8 cellular contexts compared by ENCODE assay signal in genomic region chr1:46301406-46302090, GRCh38. TPM values are rescaled to one million over a fixed set of nuclear protein-coding genes. Genes with fewer than 3 reads are reported as not detected.
A peak's percentile ranks its signal among the peaks of the same experiment; 100 is the strongest.
DNase-seq lines count a peak whose midpoint lies in the region; ATAC-seq, FAIRE-seq and TF ChIP-seq lines count a peak whose summit lies in the region.

No MANE protein-coding gene starts in this region.

- DNase-seq in CD4-positive, alpha-beta memory T cell: peak in 2 of 5 donors; percentile 27 to 44
- DNase-seq in HFF-Myc (ENCODE audit: extremely low read depth, low read depth) (no peak), T-helper 2 cell (peak in 3 of 5 experiments; percentile 2 to 64 (median 7)), endothelial cell of umbilical vein (ENCODE audit: low read depth, low spot score) (no peak), mucosa of descending colon (peak in 1 of 3 donors; percentile 68), thoracic aorta (ENCODE audit: low spot score) (no peak), midbrain (lab: John Stamatoyannopoulos, UW) (no peak)

- dilution Hi-C loops in endothelial cell of umbilical vein (cut with MboI; ENCODE audit: extremely low pct_ligation_motif_present, low sequenced_read_pairs): no loop called here

- H3K4me3 Mint-ChIP-seq in CD4-positive, alpha-beta memory T cell: peak overlapping the region; percentile 96 to 100 (median 98)

- H3K4me1 Mint-ChIP-seq in CD4-positive, alpha-beta memory T cell: peaks cover 19 to 47% (median 32%) of the 10 kb centered on the region in 4 donors

- no peak for TF ChIP-seq CTCF in HFF-Myc (IDR thresholded peaks at IDR 0.05; ENCODE audit: low read depth, low read length, missing control alignments)
- TF ChIP-seq CTCF in endothelial cell of umbilical vein (IDR thresholded peaks at IDR 0.05; ENCODE audit: extremely low read depth in 1 of 2, insufficient read depth in 1 of 2, low read depth in 1 of 2, low read length in 2 of 2): no peak
- no peak for TF ChIP-seq CTCF in mucosa of descending colon (IDR thresholded peaks at IDR 0.05)
- TF ChIP-seq CTCF in thoracic aorta (IDR thresholded peaks at IDR 0.05): no peak

- POLR2A ChIA-PET in CD4-positive, alpha-beta memory T cell (lab: Charles Lee; ENCODE audit: partially characterized antibody): no interaction called here
- POLR2A ChIA-PET in endothelial cell of umbilical vein (lab: Charles Lee): no interaction called here

- H3K9ac ChIP-seq in endothelial cell of umbilical vein (replicated peaks; ENCODE audit: extremely low read depth, insufficient read depth, low read length): peak overlapping the region; percentile 97

- peak overlapping the region in 6 of 7 donors; percentile 37 to 98 (median 93) for H3K27ac Mint-ChIP-seq in CD4-positive, alpha-beta memory T cell

- H3K27me3 Mint-ChIP-seq in CD4-positive, alpha-beta memory T cell: no peaks in the 10 kb centered on the region

- peaks cover 10% of the 10 kb centered on the region for H3K36me3 ChIP-seq in CD4-positive, alpha-beta memory T cell (ENCODE audit: insufficient read depth, low read length)
- peaks cover 10 to 12% of the 10 kb centered on the region in 2 experiments for H3K36me3 ChIP-seq in endothelial cell of umbilical vein (ENCODE audit: control insufficient read depth in 2 of 2, extremely low read depth in 1 of 2, insufficient read depth in 2 of 2, low read length in 2 of 2)
- no peaks in the 10 kb centered on the region for H3K36me3 ChIP-seq in mucosa of descending colon (ENCODE audit: low read depth)
- H3K36me3 ChIP-seq in thoracic aorta: peaks cover 14% of the 10 kb centered on the region

- H3K9me3 ChIP-seq in CD4-positive, alpha-beta memory T cell (ENCODE audit: control insufficient read depth in 1 of 2, low read length in 2 of 2): no peaks in the 10 kb centered on the region
- H3K9me3 ChIP-seq in endothelial cell of umbilical vein (replicated peaks; ENCODE audit: control insufficient read depth, insufficient read depth, low read length): no peaks in the 10 kb centered on the region
- no peaks in the 10 kb centered on the region for H3K9me3 ChIP-seq in mucosa of descending colon
- no peaks in the 10 kb centered on the region for H3K9me3 ChIP-seq in thoracic aorta

- peak; percentile 17 for TF ChIP-seq POLR2A in endothelial cell of umbilical vein (IDR thresholded peaks at IDR 0.05; ENCODE audit: low read depth, low read length)

- peak overlapping the region in 1 of 2 donors; percentile 90 for H3K4me3 ChIP-seq in CD4-positive, alpha-beta memory T cell (ENCODE audit: low read length in 2 of 2)
- H3K4me3 ChIP-seq in HFF-Myc (replicated peaks; ENCODE audit: low read depth, low read length) (peak overlapping the region; percentile 99), endothelial cell of umbilical vein (replicated peaks in 1 of 3; ENCODE audit: insufficient read depth in 1 of 3, low read depth in 1 of 3, low read length in 3 of 3) (peak overlapping the region; percentile 73 to 94 (median 84)), mucosa of descending colon (peak overlapping the region; percentile 82), thoracic aorta (peak overlapping the region; percentile 92)

- peak overlapping the region; percentile 94 for H3K27ac ChIP-seq in CD4-positive, alpha-beta memory T cell (ENCODE audit: low read depth, low read length)
- H3K27ac ChIP-seq in endothelial cell of umbilical vein (ENCODE audit: insufficient read depth, low read depth, low read length) (peak overlapping the region; percentile 81), thoracic aorta (peak overlapping the region; percentile 98 to 100)

- no peak for FAIRE-seq in endothelial cell of umbilical vein (lab: Jason Lieb, UNC)

- H3K9me3 Mint-ChIP-seq in CD4-positive, alpha-beta memory T cell: no peaks in the 10 kb centered on the region

- peak overlapping the region; percentile 12 for H2AFZ ChIP-seq in endothelial cell of umbilical vein (ENCODE audit: low read depth, low read length)

- no peaks in the 10 kb centered on the region for H4K20me1 ChIP-seq in endothelial cell of umbilical vein (replicated peaks; ENCODE audit: control insufficient read depth, extremely low read depth, insufficient read depth, low read length)

- intact Hi-C loops in CD4-positive, alpha-beta memory T cell (cut with micrococcal nuclease): loop anchor here (2.0 to 5.0 kb wide), 4 partner anchors 39 to 719 kb away; partner anchors contain the start of genes EFCAB14, GPBP1L1, NASP and NSUN4
- intact Hi-C loops in endothelial cell of umbilical vein (cut with micrococcal nuclease): loop anchor here (2.0 to 5.0 kb wide), 2 partner anchors 55 to 169 kb away; partner anchors contain the start of genes PIK3R3 and RAD54L
- intact Hi-C loops in mucosa of descending colon (cut with DNase I, micrococcal nuclease): no loop called here

- no peaks in the 10 kb centered on the region for H3K27me3 ChIP-seq in CD4-positive, alpha-beta memory T cell (ENCODE audit: insufficient read depth, low read length)
- H3K27me3 ChIP-seq in endothelial cell of umbilical vein (ENCODE audit: control insufficient read depth in 2 of 2, insufficient read depth in 2 of 2, low read length in 2 of 2) (no peaks in the 10 kb centered on the region), thoracic aorta (replicated peaks; ENCODE audit: insufficient read depth) (no peaks in the 10 kb centered on the region)

- H3K4me2 ChIP-seq in endothelial cell of umbilical vein (ENCODE audit: insufficient read depth, low read length): peak overlapping the region; percentile 94

- peaks cover 39% of the 10 kb centered on the region for H3K4me1 ChIP-seq in CD4-positive, alpha-beta memory T cell (ENCODE audit: insufficient read depth, low read length)
- H3K4me1 ChIP-seq in endothelial cell of umbilical vein (ENCODE audit: control insufficient read depth, extremely low read depth, insufficient read depth, low read length) (peaks cover 20% of the 10 kb centered on the region), mucosa of descending colon (ENCODE audit: low read depth) (peaks cover 40% of the 10 kb centered on the region), thoracic aorta (ENCODE audit: control insufficient read depth in 1 of 2, low read depth in 2 of 2) (peaks cover 31 to 51% of the 10 kb centered on the region in 2 donors)

- H3K79me2 ChIP-seq in endothelial cell of umbilical vein (ENCODE audit: control insufficient read depth, insufficient read depth, low read length): peaks cover 78% of the 10 kb centered on the region

- no peaks in the 10 kb centered on the region for H3K9me1 ChIP-seq in endothelial cell of umbilical vein (replicated peaks; ENCODE audit: control insufficient read depth, extremely low read depth, insufficient read depth, low read length)

- ATAC-seq in mucosa of descending colon: peak; percentile 16
- ATAC-seq in thoracic aorta (ENCODE audit: insufficient number of reproducible peaks, low FRiP score, low read depth): no peak
- ATAC-seq in HG03039 (IDR thresholded peaks at IDR 0.05; ENCODE audit: unreplicated experiment): no peak

- BruUV-seq in endothelial cell of umbilical vein (replicated peaks; lab: Mats Ljungman, UMichigan): no TSS peak

- CTCF ChIA-PET in CD4-positive, alpha-beta memory T cell (lab: Charles Lee; ENCODE audit: partially characterized antibody): interaction anchor here (1.0 to 1.5 kb wide), 2 partner anchors 46 to 57 kb away, joined by 3 read pairs; no protein-coding TSS in a partner anchor
- CTCF ChIA-PET in endothelial cell of umbilical vein (lab: Charles Lee): interaction anchor here (1.6 kb wide), 1 partner anchor 145 kb away, joined by 3 read pairs; no protein-coding TSS in a partner anchor

- H3K36me3 Mint-ChIP-seq in CD4-positive, alpha-beta memory T cell: peaks cover 14 to 28% of the 10 kb centered on the region in 2 donors

RNA-seq across cellular contexts. Expression of gene LRRC41, which starts 1.9 kb away (rescaled TPM):
- total RNA-seq in CD4-positive, alpha-beta memory T cell: 10 to 100 TPM; 31.8 to 32.0 TPM
- 10 to 100 TPM; 47.8 to 66.1 TPM for polyA plus RNA-seq in CD4-positive, alpha-beta memory T cell
- 69.2 and 71.5 TPM in 2 replicates for total RNA-seq in endothelial cell of umbilical vein
- 91.1 and 105 TPM in 2 replicates for polyA plus RNA-seq in endothelial cell of umbilical vein
- polyA plus RNA-seq in endothelial cell of umbilical vein (2011; cell fraction: cytosol; rRNA removed): 59.8 and 67.0 TPM in 2 replicates
- polyA plus RNA-seq in endothelial cell of umbilical vein (2011; cell fraction: nucleus; rRNA removed): 69.0 and 77.6 TPM in 2 replicates
- polyA plus RNA-seq in endothelial cell of umbilical vein (2012): 39.1 and 42.6 TPM in 2 replicates
- polyA minus RNA-seq in endothelial cell of umbilical vein: 72.8 and 83.3 TPM in 2 replicates
- 23.8 TPM for polyA minus RNA-seq in endothelial cell of umbilical vein (2011; cell fraction: cytosol; rRNA and poly(A)+ RNA removed)
- 33.7 and 35.5 TPM in 2 replicates for polyA minus RNA-seq in endothelial cell of umbilical vein (2011; cell fraction: nucleus; rRNA and poly(A)+ RNA removed)
- 10 to 100 TPM; 41.8 to 56.0 (median 43.1) TPM for total RNA-seq in mucosa of descending colon
- total RNA-seq in thoracic aorta: 10 to 100 TPM; 70.7 to 76.2 TPM

RNA-seq across cellular contexts. Expression of gene UQCRH, which starts 1.9 kb away (rescaled TPM):
- 100 to 1,000 TPM; 123 to 128 TPM for total RNA-seq in CD4-positive, alpha-beta memory T cell
- polyA plus RNA-seq in CD4-positive, alpha-beta memory T cell: 100 to 1,000 TPM; 251 to 272 TPM
- total RNA-seq in endothelial cell of umbilical vein: 253 and 266 TPM in 2 replicates
- polyA plus RNA-seq in endothelial cell of umbilical vein: 301 and 527 TPM in 2 replicates
- polyA plus RNA-seq in endothelial cell of umbilical vein (2011; cell fraction: cytosol; rRNA removed): 534 and 807 TPM in 2 replicates
- 114 and 186 TPM in 2 replicates for polyA plus RNA-seq in endothelial cell of umbilical vein (2011; cell fraction: nucleus; rRNA removed)
- polyA plus RNA-seq in endothelial cell of umbilical vein (2012): 469 and 481 TPM in 2 replicates
- 87.2 and 124 TPM in 2 replicates for polyA minus RNA-seq in endothelial cell of umbilical vein
- polyA minus RNA-seq in endothelial cell of umbilical vein (2011; cell fraction: cytosol; rRNA and poly(A)+ RNA removed): 101 TPM
- 18.5 and 23.9 TPM in 2 replicates for polyA minus RNA-seq in endothelial cell of umbilical vein (2011; cell fraction: nucleus; rRNA and poly(A)+ RNA removed)
- 100 to 1,000 TPM; 266 to 387 (median 282) TPM for total RNA-seq in mucosa of descending colon
- 100 to 1,000 TPM; 144 to 237 TPM for total RNA-seq in thoracic aorta

RNA-seq across cellular contexts. Expression of gene NSUN4, which starts 39.1 kb away (rescaled TPM):
- 10 to 100 TPM; 26.4 to 26.9 TPM for total RNA-seq in CD4-positive, alpha-beta memory T cell
- polyA plus RNA-seq in CD4-positive, alpha-beta memory T cell: 10 to 100 TPM in 1 of 2 donors, 1 to 10 TPM in 1; 7.7 to 18.7 TPM
- total RNA-seq in endothelial cell of umbilical vein (21.6 and 22.4 TPM in 2 replicates), mucosa of descending colon (10 to 100 TPM; 18.5 to 20.6 (median 20.5) TPM), thoracic aorta (10 to 100 TPM; 22.9 to 29.3 TPM)
- polyA plus RNA-seq in endothelial cell of umbilical vein: 18.6 and 23.4 TPM in 2 replicates
- polyA plus RNA-seq in endothelial cell of umbilical vein (2011; cell fraction: cytosol; rRNA removed): 20.7 and 20.8 TPM in 2 replicates
- polyA plus RNA-seq in endothelial cell of umbilical vein (2011; cell fraction: nucleus; rRNA removed): 25.0 and 31.0 TPM in 2 replicates
- polyA plus RNA-seq in endothelial cell of umbilical vein (2012): 12.3 and 15.8 TPM in 2 replicates
- polyA minus RNA-seq in endothelial cell of umbilical vein: 70.7 and 96.9 TPM in 2 replicates
- polyA minus RNA-seq in endothelial cell of umbilical vein (2011; cell fraction: cytosol; rRNA and poly(A)+ RNA removed): 37.4 TPM
- polyA minus RNA-seq in endothelial cell of umbilical vein (2011; cell fraction: nucleus; rRNA and poly(A)+ RNA removed): 21.6 and 35.3 TPM in 2 replicates

RNA-seq across cellular contexts. Expression of gene RAD54L, which starts 54.0 kb away (rescaled TPM):
- 1 to 10 TPM; 1.0 to 1.1 TPM for total RNA-seq in CD4-positive, alpha-beta memory T cell
- polyA plus RNA-seq in CD4-positive, alpha-beta memory T cell: under 1 TPM in 1 of 2 donors, not detected in 1; 0.46 TPM
- total RNA-seq in endothelial cell of umbilical vein (18.9 and 19.7 TPM in 2 replicates), mucosa of descending colon (1 to 10 TPM; 3.0 to 8.0 (median 3.6) TPM), thoracic aorta (1 to 10 TPM in 1 of 2 donors, under 1 TPM in 1; 0.68 to 4.1 TPM)
- polyA plus RNA-seq in endothelial cell of umbilical vein: 10.1 and 10.5 TPM in 2 replicates
- 9.2 and 11.2 TPM in 2 replicates for polyA plus RNA-seq in endothelial cell of umbilical vein (2011; cell fraction: cytosol; rRNA removed)
- polyA plus RNA-seq in endothelial cell of umbilical vein (2011; cell fraction: nucleus; rRNA removed): 37.7 and 44.9 TPM in 2 replicates
- polyA plus RNA-seq in endothelial cell of umbilical vein (2012): 4.3 and 9.1 TPM in 2 replicates
- 10.8 and 12.5 TPM in 2 replicates for polyA minus RNA-seq in endothelial cell of umbilical vein
- polyA minus RNA-seq in endothelial cell of umbilical vein (2011; cell fraction: cytosol; rRNA and poly(A)+ RNA removed): 17.1 TPM
- 6.5 and 17.4 TPM in 2 replicates for polyA minus RNA-seq in endothelial cell of umbilical vein (2011; cell fraction: nucleus; rRNA and poly(A)+ RNA removed)

Comparison
In these comparisons a context has a peak if more than half of its experiments do, and no peak if none do; other contexts are left out.
1. DNase-seq: peak in T-helper 2 cell (3 of 5); none in HFF-Myc (single experiment), endothelial cell of umbilical vein (single experiment), thoracic aorta (single experiment) and midbrain (single experiment).
2. intact Hi-C loops: an anchor here in CD4-positive, alpha-beta memory T cell (2.0 to 5.0 kb wide) and endothelial cell of umbilical vein (2.0 to 5.0 kb wide); none called in mucosa of descending colon.
3. Peak in every context shown above with its lines, with median percentiles within 50 percentile points of each other: H3K27ac ChIP-seq.